24 cellular contexts compared by ENCODE assay signal in genomic region chr6:13743736-13744127, GRCh38.
"Had no signal": no experiment of that assay in that cellular context is flagged by ENCODE, and none has a peak within 500 bp of the region (broad histone marks: within the 10 kb centered on the region; RNA-seq: fewer than 3 reads in every experiment).

No MANE protein-coding gene starts in this region.

- H3K9me3 Mint-ChIP-seq: stimulated activated naive CD8-positive, alpha-beta T cell treated with anti-CD3 and anti-CD28 coated beads, Interleukin-15, Interleukin-2, amounts not matched to agents 100 ng/mL and 50 ng/mL, for 24 hours had no signal

- H3K27me3 ChIP-seq: neural progenitor cell, ovary, right atrium auricular region, sigmoid colon, tibial artery, transverse colon, upper lobe of right lung, uterus had no signal

- H3K36me3 ChIP-seq: neural progenitor cell, ovary, prostate gland, right atrium auricular region, sigmoid colon, stomach, tibial artery, transverse colon, upper lobe of right lung, uterus had no signal

- H3K9me3 ChIP-seq: ovary, prostate gland, right atrium auricular region, sigmoid colon, stomach, tibial artery, transverse colon, upper lobe of right lung, uterus had no signal

- H3K4me2 ChIP-seq: neural progenitor cell had no signal

- H3K27ac Mint-ChIP-seq: natural killer cell; nephron; neural progenitor cell; stimulated activated effector memory CD8-positive, alpha-beta T cell treated with anti-CD3 and anti-CD28 coated beads, Interleukin-12 subunit alpha, Interleukin-12 subunit beta, amount 100 ng/mL, for 72 hours; stimulated activated naive B cell treated with anti-CD40 and anti-IgM and Interleukin-4, amounts not matched to agents 10 μg/mL and 1 μg/mL and 100 μg/mL, for 72 hours; stimulated activated naive CD8-positive, alpha-beta T cell treated with anti-CD3 and anti-CD28 coated beads, Interleukin-15, Interleukin-2, amounts not matched to agents 100 ng/mL and 50 ng/mL, for 24 hours; type B pancreatic cell had no signal

- H3K9ac ChIP-seq: neural progenitor cell had no signal

- H3K4me1 Mint-ChIP-seq: nephron; neural progenitor cell; stimulated activated naive B cell treated with anti-CD40 and anti-IgM and Interleukin-4, amounts not matched to agents 10 μg/mL and 1 μg/mL and 100 μg/mL, for 72 hours had no signal

- H3K27ac ChIP-seq: neural progenitor cell, ovary, prostate gland, right atrium auricular region, stomach, tibial artery, transverse colon, upper lobe of right lung, uterus had no signal

- H3K4me1 ChIP-seq: neural progenitor cell, prostate gland, right atrium auricular region, sigmoid colon, stomach, tibial artery, transverse colon, upper lobe of right lung, uterus had no signal

- H3K27me3 Mint-ChIP-seq: naive thymus-derived CD4-positive, alpha-beta T cell; stimulated activated naive CD8-positive, alpha-beta T cell treated with anti-CD3 and anti-CD28 coated beads, Interleukin-15, Interleukin-2, amounts not matched to agents 100 ng/mL and 50 ng/mL, for 24 hours; type B pancreatic cell had no signal

- ATAC-seq: naive thymus-derived CD4-positive, alpha-beta T cell; natural killer cell; stimulated activated effector memory CD8-positive, alpha-beta T cell treated with anti-CD3 and anti-CD28 coated beads, Interleukin-12 subunit alpha, Interleukin-12 subunit beta, amount 100 ng/mL, for 72 hours; stimulated activated naive B cell treated with anti-CD40 and anti-IgM and Interleukin-4, amounts not matched to agents 10 μg/mL and 1 μg/mL and 100 μg/mL, for 72 hours; upper lobe of right lung had no signal

- FAIRE-seq: small intestine had no signal

- DNase-seq: naive thymus-derived CD4-positive, alpha-beta T cell; natural killer cell; occipital lobe; sigmoid colon; small intestine; stimulated activated CD4-positive, alpha-beta T cell treated with anti-CD3 and anti-CD28 coated beads, Interleukin-15, amount 100 ng/mL, for 24 hours; stimulated activated CD4-positive, alpha-beta T cell treated with anti-CD3 and anti-CD28 coated beads, Interleukin-2, amount 100 ng/mL, for 24 hours; stimulated activated CD4-positive, alpha-beta T cell treated with anti-CD3 and anti-CD28 coated beads, Interleukin-2, amount 100 ng/mL, for 48 hours; stimulated activated CD4-positive, alpha-beta T cell treated with anti-CD3 and anti-CD28 coated beads, Interleukin-4, amount 100 ng/mL, for 24 hours; stimulated activated naive B cell treated with anti-CD40 and anti-IgM and Interleukin-4, amounts not matched to agents 10 μg/mL and 1 μg/mL and 100 μg/mL, for 72 hours; stimulated activated naive CD4-positive, alpha-beta T cell treated with Interleukin-2 at 50 U/mL for 16 hours; stomach; tibial artery; transverse colon; upper lobe of right lung; uterus had no signal

- H3K4me3 Mint-ChIP-seq: natural killer cell; nephron; neural progenitor cell; stimulated activated effector memory CD8-positive, alpha-beta T cell treated with anti-CD3 and anti-CD28 coated beads, Interleukin-12 subunit alpha, Interleukin-12 subunit beta, amount 100 ng/mL, for 72 hours; stimulated activated naive CD8-positive, alpha-beta T cell treated with anti-CD3 and anti-CD28 coated beads, Interleukin-15, Interleukin-2, amounts not matched to agents 100 ng/mL and 50 ng/mL, for 24 hours; type B pancreatic cell had no signal

- H3K4me3 ChIP-seq: neural progenitor cell, prostate gland, right atrium auricular region, tibial artery, transverse colon, upper lobe of right lung, uterus had no signal
